15 cellular contexts compared by ENCODE assay signal in the genomic region with DNA sequence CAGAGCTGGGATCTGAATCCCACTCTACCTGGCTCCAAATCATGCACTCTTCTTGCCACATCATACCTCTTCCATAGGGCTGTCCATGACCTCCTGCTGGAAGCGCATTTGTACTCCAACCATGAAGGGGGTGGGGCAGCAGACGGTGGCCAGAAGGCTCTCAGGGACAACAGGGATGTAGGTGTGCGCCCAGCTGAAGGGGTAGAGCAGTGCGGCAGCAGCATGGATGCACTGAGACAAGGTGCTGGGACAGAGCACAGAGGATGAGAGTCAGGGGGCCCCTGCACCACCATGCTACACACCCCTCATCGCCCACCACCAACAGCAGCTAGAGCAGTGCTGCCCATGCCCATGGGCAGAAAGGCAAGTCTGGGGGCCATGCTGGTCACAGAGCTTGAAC. TPM values are rescaled to one million over a fixed set of nuclear protein-coding genes. Genes with fewer than 3 reads are reported as not detected.
DNase-seq lines count a peak whose midpoint lies in the region; ATAC-seq and TF ChIP-seq lines count a peak whose summit lies in the region.
"Had no signal": no experiment of that assay in that cellular context is flagged by ENCODE, and none has a peak within 500 bp of the region (broad histone marks: within the 10 kb centered on the region; RNA-seq: fewer than 3 reads in every experiment).

No MANE protein-coding gene starts in this region.

- H3K27ac ChIP-seq in left lung (peak overlapping the region; percentile 70 to 91), tibial artery (peak overlapping the region; percentile 1 to 4)
- H3K27ac ChIP-seq: gastrocnemius medialis had no signal

- peaks cover 98% of the 10 kb centered on the region for H3K36me3 Mint-ChIP-seq in activated CD4-positive, alpha-beta T cell treated with anti-CD3 and anti-CD28 coated beads, Interleukin-2, amount 10 ng/mL, durations not matched to agents 7 days and 5 days (ENCODE audit: low read depth)
- H3K36me3 Mint-ChIP-seq in activated CD8-positive, alpha-beta T cell treated with anti-CD3 and anti-CD28 coated beads for 36 hours (ENCODE audit: low read depth), result peaks cover 100% of the 10 kb centered on the region

- CTCF ChIA-PET in activated CD4-positive, alpha-beta T cell treated with anti-CD3 and anti-CD28 coated beads, Interleukin-2, amount 10 ng/mL, durations not matched to agents 7 days and 5 days (lab: Charles Lee), result interaction anchor here (0.6 to 1.6 kb wide), 5 partner anchors 8 to 142 kb away, joined by 3 to 4 read pairs (median 4); partner anchors contain the start of gene DENND2D
- CTCF ChIA-PET in activated CD8-positive, alpha-beta T cell treated with anti-CD3 and anti-CD28 coated beads for 36 hours (lab: Charles Lee), result interaction anchor here (1.0 to 1.6 kb wide), 7 partner anchors 9 to 209 kb away, joined by 3 to 6 read pairs (median 4); no protein-coding TSS in a partner anchor

- peaks cover 37 to 71% of the 10 kb centered on the region in 2 donors for H3K4me1 ChIP-seq in left lung
- H3K4me1 ChIP-seq in tibial artery, result peaks cover 0 to 8% (median 0%) of the 10 kb centered on the region in 4 donors

- DNase-seq in activated CD4-positive, alpha-beta T cell treated with anti-CD3 and anti-CD28 coated beads, Interleukin-2, amount 10 ng/mL, durations not matched to agents 7 days and 5 days, result no peak
- no peak for DNase-seq in activated CD4-positive, alpha-beta T cell treated with anti-CD3 and anti-CD28 coated beads, Interleukin-2, amount 50 U/mL, for 1 hour
- no peak for DNase-seq in activated CD8-positive, alpha-beta T cell treated with anti-CD3 and anti-CD28 coated beads for 36 hours
- DNase-seq in left lung, result peak in 1 of 2 donors; percentile 55
- no peak for DNase-seq in tibial artery
- no peak for DNase-seq in AG20443 (ENCODE audit: low spot score)
- DNase-seq in NCI-H524 (lab: John Stamatoyannopoulos, UW), result no peak
- DNase-seq: activated CD4-positive, CD25-positive, alpha-beta regulatory T cell; gastrocnemius medialis; NCI-H1092 treated with DMSO at 0.1 percent for 48 hours; NCI-H510A treated with DMSO at 0.1 percent for 48 hours; SIG-M5; stimulated activated CD4-positive, alpha-beta T cell treated with anti-CD3 and anti-CD28 coated beads, Interleukin-1b, Interleukin-23, amount 100 ng/mL, for 48 hours had no signal

- H3K36me3 ChIP-seq in left lung (peaks cover 0 to 88% of the 10 kb centered on the region in 2 donors), tibial artery (peaks cover 16 to 52% (median 17%) of the 10 kb centered on the region in 3 donors)

- no peak for ATAC-seq in activated CD8-positive, alpha-beta T cell treated with anti-CD3 and anti-CD28 coated beads for 36 hours
- ATAC-seq in left lung (no peak), GM18873 (IDR thresholded peaks at IDR 0.05; ENCODE audit: low FRiP score, unreplicated experiment) (no peak)

- H3K4me3 Mint-ChIP-seq in activated CD4-positive, alpha-beta T cell treated with anti-CD3 and anti-CD28 coated beads, Interleukin-2, amount 10 ng/mL, durations not matched to agents 7 days and 5 days, result no peak overlapping the region
- H3K4me3 Mint-ChIP-seq in activated CD8-positive, alpha-beta T cell treated with anti-CD3 and anti-CD28 coated beads for 36 hours, result no peak overlapping the region

- no peaks in the 10 kb centered on the region for H3K9me3 ChIP-seq in left lung
- no peaks in the 10 kb centered on the region for H3K9me3 ChIP-seq in tibial artery
- H3K9me3 ChIP-seq: gastrocnemius medialis had no signal

- POLR2A ChIA-PET in activated CD4-positive, alpha-beta T cell treated with anti-CD3 and anti-CD28 coated beads, Interleukin-2, amount 10 ng/mL, durations not matched to agents 7 days and 5 days (lab: Charles Lee), result interaction anchor here (0.8 to 1.5 kb wide), 2 partner anchors 9 to 24 kb away, joined by 3 to 5 read pairs; no protein-coding TSS in a partner anchor
- POLR2A ChIA-PET in activated CD8-positive, alpha-beta T cell treated with anti-CD3 and anti-CD28 coated beads for 36 hours (lab: Charles Lee), result interaction anchor here (1.2 to 4.4 kb wide), 8 partner anchors 7 to 42 kb away, joined by 3 to 55 read pairs (median 5); no protein-coding TSS in a partner anchor

- H3K4me3 ChIP-seq in left lung (no peak overlapping the region), tibial artery (no peak overlapping the region)
- H3K4me3 ChIP-seq: gastrocnemius medialis had no signal

- H3K9me3 Mint-ChIP-seq in activated CD4-positive, alpha-beta T cell treated with anti-CD3 and anti-CD28 coated beads, Interleukin-2, amount 10 ng/mL, durations not matched to agents 7 days and 5 days, result no peaks in the 10 kb centered on the region
- H3K9me3 Mint-ChIP-seq in activated CD8-positive, alpha-beta T cell treated with anti-CD3 and anti-CD28 coated beads for 36 hours, result no peaks in the 10 kb centered on the region

- TF ChIP-seq CTCF in activated CD8-positive, alpha-beta T cell treated with anti-CD3 and anti-CD28 coated beads for 36 hours (IDR thresholded peaks at IDR 0.05), result no peak
- TF ChIP-seq CTCF in left lung (IDR thresholded peaks at IDR 0.05) (no peak), tibial artery (IDR thresholded peaks at IDR 0.05) (no peak)

- peak overlapping the region; percentile 62 for H3K27ac Mint-ChIP-seq in activated CD4-positive, alpha-beta T cell treated with anti-CD3 and anti-CD28 coated beads, Interleukin-2, amount 10 ng/mL, durations not matched to agents 7 days and 5 days
- peak overlapping the region; percentile 98 for H3K27ac Mint-ChIP-seq in activated CD8-positive, alpha-beta T cell treated with anti-CD3 and anti-CD28 coated beads for 36 hours

- H3K4me1 Mint-ChIP-seq in activated CD4-positive, alpha-beta T cell treated with anti-CD3 and anti-CD28 coated beads, Interleukin-2, amount 10 ng/mL, durations not matched to agents 7 days and 5 days, result peaks cover 98% of the 10 kb centered on the region
- H3K4me1 Mint-ChIP-seq in activated CD8-positive, alpha-beta T cell treated with anti-CD3 and anti-CD28 coated beads for 36 hours (ENCODE audit: low read depth), result peaks cover 94% of the 10 kb centered on the region

- H3K27me3 ChIP-seq in left lung (no peaks in the 10 kb centered on the region), tibial artery (no peaks in the 10 kb centered on the region)
- H3K27me3 ChIP-seq: gastrocnemius medialis had no signal

- H3K27me3 Mint-ChIP-seq in activated CD4-positive, alpha-beta T cell treated with anti-CD3 and anti-CD28 coated beads, Interleukin-2, amount 10 ng/mL, durations not matched to agents 7 days and 5 days, result no peaks in the 10 kb centered on the region
- H3K27me3 Mint-ChIP-seq in activated CD8-positive, alpha-beta T cell treated with anti-CD3 and anti-CD28 coated beads for 36 hours, result no peaks in the 10 kb centered on the region

- intact Hi-C loops in activated CD8-positive, alpha-beta T cell treated with anti-CD3 and anti-CD28 coated beads for 36 hours (cut with micrococcal nuclease), result loop anchor here (5.0 kb wide), 1 partner anchor 35 kb away; the partner anchor contains the start of gene CHI3L2
- intact Hi-C loops in left lung (cut with DNase I) (no loop called here), tibial artery (cut with DNase I; ENCODE audit: low total_unique reads) (no loop called here)

RNA-seq across cellular contexts. Expression of gene DENND2D, which starts 8.4 kb away (rescaled TPM):
- total RNA-seq in activated CD4-positive, alpha-beta T cell treated with anti-CD3 and anti-CD28 coated beads, Interleukin-2, amount 10 ng/mL, durations not matched to agents 7 days and 5 days, result 100 to 1,000 TPM; 329 to 349 TPM
- total RNA-seq in activated CD8-positive, alpha-beta T cell treated with anti-CD3 and anti-CD28 coated beads for 36 hours, result 100 to 1,000 TPM; 201 to 208 TPM
- 10 to 100 TPM; 56.6 to 78.8 TPM for total RNA-seq in left lung
- total RNA-seq: osteocyte had no signal

RNA-seq across cellular contexts. Expression of gene CHI3L2, which starts 35.4 kb away (rescaled TPM):
- 10 to 100 TPM; 48.2 to 56.0 TPM for total RNA-seq in activated CD4-positive, alpha-beta T cell treated with anti-CD3 and anti-CD28 coated beads, Interleukin-2, amount 10 ng/mL, durations not matched to agents 7 days and 5 days
- total RNA-seq in activated CD8-positive, alpha-beta T cell treated with anti-CD3 and anti-CD28 coated beads for 36 hours, result 10 to 100 TPM in 1 of 2 experiments, 1 to 10 TPM in 1; 9.2 to 10.4 TPM
- total RNA-seq in left lung, result 100 to 1,000 TPM in 1 of 2 donors, 1 to 10 TPM in 1; 8.0 to 222 TPM
- total RNA-seq: osteocyte had no signal

RNA-seq across cellular contexts. Expression of gene CEPT1, which starts 52.1 kb away (rescaled TPM):
- total RNA-seq in activated CD4-positive, alpha-beta T cell treated with anti-CD3 and anti-CD28 coated beads, Interleukin-2, amount 10 ng/mL, durations not matched to agents 7 days and 5 days, result 10 to 100 TPM; 42.1 to 50.2 TPM
- total RNA-seq in activated CD8-positive, alpha-beta T cell treated with anti-CD3 and anti-CD28 coated beads for 36 hours, result 10 to 100 TPM; 36.0 to 38.6 TPM
- total RNA-seq in left lung, result 10 to 100 TPM; 40.4 to 54.2 TPM

RNA-seq across cellular contexts. Expression of gene DRAM2, which starts 52.2 kb away (rescaled TPM):
- 10 to 100 TPM; 29.3 to 37.0 TPM for total RNA-seq in activated CD4-positive, alpha-beta T cell treated with anti-CD3 and anti-CD28 coated beads, Interleukin-2, amount 10 ng/mL, durations not matched to agents 7 days and 5 days
- total RNA-seq in activated CD8-positive, alpha-beta T cell treated with anti-CD3 and anti-CD28 coated beads for 36 hours, result 10 to 100 TPM; 27.5 to 37.2 TPM
- total RNA-seq in left lung, result 10 to 100 TPM; 41.3 to 57.7 TPM
